23 cellular contexts compared by ENCODE assay signal in genomic region chr20:58702161-58702510, GRCh38.
"Had no signal": no experiment of that assay in that cellular context is flagged by ENCODE, and none has a peak within 500 bp of the region (broad histone marks: within the 10 kb centered on the region; RNA-seq: fewer than 3 reads in every experiment).

No MANE protein-coding gene starts in this region.

- H3K4me3 Mint-ChIP-seq: activated T-cell treated with anti-CD3 and anti-CD28 coated beads, Interleukin-2, amount 50 U/mL, for 72 hours; brain; effector memory CD8-positive, alpha-beta T cell; memory B cell; natural killer cell treated with Interleukin-12 subunit alpha and Interleukin-12 subunit beta and Interleukin-15 and Interleukin-18, amount 100 ng/mL, for 72 hours; stimulated activated naive B cell treated with anti-CD40 and anti-IgM and Interleukin-4, amounts not matched to agents 10 μg/mL and 1 μg/mL and 100 μg/mL, for 72 hours had no signal

- H3K4me2 ChIP-seq: hepatocyte, SK-N-SH, smooth muscle cell had no signal

- H3K27me3 ChIP-seq: hepatocyte, right lobe of liver, testis, upper lobe of left lung had no signal

- DNase-seq: activated CD4-positive, alpha-beta T cell treated with anti-CD3 and anti-CD28 coated beads for 1 hour; activated CD4-positive, alpha-beta T cell treated with anti-CD3 and anti-CD28 coated beads, Interleukin-2, amount 50 U/mL, for 1 hour; activated CD8-positive, alpha-beta memory T cell treated with anti-CD3 and anti-CD28 coated beads, Interleukin-2, amount 50 U/mL, for 4 hours; activated effector memory CD4-positive, alpha-beta T cell treated with Interleukin-2 at 50 U/mL for 16 hours; activated naive CD4-positive, alpha-beta T cell treated with anti-CD3 and anti-CD28 coated beads, Interleukin-2, amount 50 U/mL, for 16 hours; activated T-cell treated with anti-CD3 and anti-CD28 coated beads, Interleukin-2, amount 50 U/mL, for 72 hours; caudate nucleus; effector memory CD8-positive, alpha-beta T cell; foreskin melanocyte; SK-N-SH; stimulated activated CD4-positive, alpha-beta T cell treated with anti-CD3 and anti-CD28 coated beads, Interleukin-2, amount 100 ng/mL, for 48 hours; stimulated activated CD8-positive, alpha-beta memory T cell treated with anti-CD3 and anti-CD28 coated beads, Interleukin-4, amount 100 ng/mL, for 48 hours; stimulated activated naive B cell treated with anti-CD40 and anti-IgM and Interleukin-4, amounts not matched to agents 10 μg/mL and 1 μg/mL and 100 μg/mL, for 72 hours; testis had no signal

- H2AFZ ChIP-seq: hepatocyte had no signal

- H3K27ac ChIP-seq: hepatocyte, right lobe of liver, testis, upper lobe of left lung, VCaP had no signal

- H3K4me1 ChIP-seq: right lobe of liver, upper lobe of left lung had no signal

- H3K4me3 ChIP-seq: hepatocyte, right lobe of liver, smooth muscle cell, testis, upper lobe of left lung had no signal

- H3K9me3 ChIP-seq: right lobe of liver, SK-N-SH, testis, upper lobe of left lung had no signal

- H3K4me1 Mint-ChIP-seq: memory B cell had no signal

- H3K36me3 Mint-ChIP-seq: natural killer cell treated with Interleukin-12 subunit alpha and Interleukin-12 subunit beta and Interleukin-15 and Interleukin-18, amount 100 ng/mL, for 72 hours had no signal

- H3K27ac Mint-ChIP-seq: activated T-cell treated with anti-CD3 and anti-CD28 coated beads, Interleukin-2, amount 50 U/mL, for 72 hours; brain; effector memory CD8-positive, alpha-beta T cell; memory B cell; natural killer cell treated with Interleukin-12 subunit alpha and Interleukin-12 subunit beta and Interleukin-15 and Interleukin-18, amount 100 ng/mL, for 72 hours; stimulated activated naive B cell treated with anti-CD40 and anti-IgM and Interleukin-4, amounts not matched to agents 10 μg/mL and 1 μg/mL and 100 μg/mL, for 72 hours had no signal

- H3K79me2 ChIP-seq: hepatocyte had no signal

- H3K9me3 Mint-ChIP-seq: activated T-cell treated with anti-CD3 and anti-CD28 coated beads, Interleukin-2, amount 50 U/mL, for 72 hours; effector memory CD8-positive, alpha-beta T cell; memory B cell; natural killer cell treated with Interleukin-12 subunit alpha and Interleukin-12 subunit beta and Interleukin-15 and Interleukin-18, amount 100 ng/mL, for 72 hours; stimulated activated naive B cell treated with anti-CD40 and anti-IgM and Interleukin-4, amounts not matched to agents 10 μg/mL and 1 μg/mL and 100 μg/mL, for 72 hours had no signal

- ATAC-seq: activated T-cell treated with anti-CD3 and anti-CD28 coated beads, Interleukin-2, amount 50 U/mL, for 72 hours; effector memory CD8-positive, alpha-beta T cell; esophagus mucosa; natural killer cell treated with Interleukin-12 subunit alpha and Interleukin-12 subunit beta and Interleukin-15 and Interleukin-18, amount 100 ng/mL, for 72 hours; right lobe of liver; stimulated activated naive B cell treated with anti-CD40 and anti-IgM and Interleukin-4, amounts not matched to agents 10 μg/mL and 1 μg/mL and 100 μg/mL, for 72 hours had no signal

- H3K27me3 Mint-ChIP-seq: brain; effector memory CD8-positive, alpha-beta T cell; memory B cell; natural killer cell treated with Interleukin-12 subunit alpha and Interleukin-12 subunit beta and Interleukin-15 and Interleukin-18, amount 100 ng/mL, for 72 hours; stimulated activated naive B cell treated with anti-CD40 and anti-IgM and Interleukin-4, amounts not matched to agents 10 μg/mL and 1 μg/mL and 100 μg/mL, for 72 hours had no signal
